In genomic region chr21:42277593-42277992, GRCh38 we compare ENCODE assay signal across 22 cellular contexts. TPM values are rescaled to one million over a fixed set of nuclear protein-coding genes. Genes with fewer than 3 reads are reported as not detected.
DNase-seq lines count a peak whose midpoint lies in the region; ATAC-seq and TF ChIP-seq lines count a peak whose summit lies in the region.
"Had no signal": no experiment of that assay in that cellular context is flagged by ENCODE, and none has a peak within 500 bp of the region (broad histone marks: within the 10 kb centered on the region; RNA-seq: fewer than 3 reads in every experiment).

No MANE protein-coding gene starts in this region.

- H3K14ac ChIP-seq in mesenchymal stem cell (ENCODE audit: low read length in 2 of 2) = no peak overlapping the region

- H3K18ac ChIP-seq in mesenchymal stem cell (ENCODE audit: low read depth in 1 of 2, low read length in 2 of 2) = no peak overlapping the region

- H2BK15ac ChIP-seq in mesenchymal stem cell (ENCODE audit: low read depth, poor library complexity, severe bottlenecking) = no peak overlapping the region

- intact Hi-C loops in tibial artery (cut with DNase I; ENCODE audit: low total_unique reads) = no loop called here

- no peaks in the 10 kb centered on the region for H3K27me3 ChIP-seq in BLaER1
- no peaks in the 10 kb centered on the region for H3K27me3 ChIP-seq in SJSA1 (replicated peaks)
- H3K27me3 ChIP-seq in mesenchymal stem cell (ENCODE audit: control insufficient read depth in 1 of 2, insufficient read depth in 1 of 2, low read length in 2 of 2) = peaks cover 30 to 31% of the 10 kb centered on the region in 2 experiments
- H3K27me3 ChIP-seq in tibial artery = peaks cover 0 to 3% of the 10 kb centered on the region in 2 donors
- H3K27me3 ChIP-seq: Peyer's patch had no signal

- no peak overlapping the region for H2AK5ac ChIP-seq in mesenchymal stem cell (ENCODE audit: low read length, severe bottlenecking)

- H3K9ac ChIP-seq in BLaER1 (no peak overlapping the region), mesenchymal stem cell (ENCODE audit: low read length) (no peak overlapping the region)
- H3K9ac ChIP-seq: GM23248 had no signal

- H3K9me3 ChIP-seq in BLaER1 (no peaks in the 10 kb centered on the region), SJSA1 (replicated peaks) (no peaks in the 10 kb centered on the region), mesenchymal stem cell (ENCODE audit: control insufficient read depth, low read length) (no peaks in the 10 kb centered on the region), tibial artery (no peaks in the 10 kb centered on the region)
- H3K9me3 ChIP-seq: Peyer's patch had no signal

- H3K79me1 ChIP-seq in mesenchymal stem cell (replicated peaks; ENCODE audit: low read length, poor library complexity, severe bottlenecking) = no peaks in the 10 kb centered on the region

- H2BK12ac ChIP-seq in mesenchymal stem cell (ENCODE audit: low read length in 2 of 2) = no peak overlapping the region

- H3K9me3 Mint-ChIP-seq in central memory CD8-positive, alpha-beta T cell = no peaks in the 10 kb centered on the region
- H3K9me3 Mint-ChIP-seq in natural killer cell treated with Interleukin-12 subunit alpha and Interleukin-12 subunit beta and Interleukin-15 and Interleukin-18, amount 100 ng/mL, for 72 hours = no peaks in the 10 kb centered on the region
- H3K9me3 Mint-ChIP-seq: H9 had no signal

- no peak overlapping the region for H4K91ac ChIP-seq in mesenchymal stem cell (ENCODE audit: low read length)

- H3K4me2 ChIP-seq in BLaER1 (peak overlapping the region; percentile 68), mesenchymal stem cell (ENCODE audit: low read length, poor library complexity, severe bottlenecking) (no peak overlapping the region)

- no peak for TF ChIP-seq CTCF in tibial artery (IDR thresholded peaks at IDR 0.05)

- no peak overlapping the region for H2BK5ac ChIP-seq in mesenchymal stem cell (ENCODE audit: low read depth, low read length, poor library complexity, severe bottlenecking)

- peaks cover 56% of the 10 kb centered on the region for H4K20me1 ChIP-seq in BLaER1

- no peaks in the 10 kb centered on the region for H3K4me1 Mint-ChIP-seq in central memory CD8-positive, alpha-beta T cell
- H3K4me1 Mint-ChIP-seq in natural killer cell treated with Interleukin-12 subunit alpha and Interleukin-12 subunit beta and Interleukin-15 and Interleukin-18, amount 100 ng/mL, for 72 hours (ENCODE audit: low read depth in 2 of 2) = no peaks in the 10 kb centered on the region

- no peak overlapping the region for H4K8ac ChIP-seq in mesenchymal stem cell (ENCODE audit: low read length)

- no peaks in the 10 kb centered on the region for H3K27me3 Mint-ChIP-seq in central memory CD8-positive, alpha-beta T cell
- no peaks in the 10 kb centered on the region for H3K27me3 Mint-ChIP-seq in natural killer cell treated with Interleukin-12 subunit alpha and Interleukin-12 subunit beta and Interleukin-15 and Interleukin-18, amount 100 ng/mL, for 72 hours

- no peak overlapping the region for H3K4me3 Mint-ChIP-seq in central memory CD8-positive, alpha-beta T cell
- no peak overlapping the region for H3K4me3 Mint-ChIP-seq in natural killer cell treated with Interleukin-12 subunit alpha and Interleukin-12 subunit beta and Interleukin-15 and Interleukin-18, amount 100 ng/mL, for 72 hours
- H3K4me3 Mint-ChIP-seq: H9, HFFc6 had no signal

- ATAC-seq in central memory CD8-positive, alpha-beta T cell (replicated peaks; ENCODE audit: extremely low read depth, poor library complexity, severe bottlenecking) = no peak
- no peak for ATAC-seq in HG02571 (IDR thresholded peaks at IDR 0.05; ENCODE audit: unreplicated experiment)
- ATAC-seq in natural killer cell treated with Interleukin-12 subunit alpha and Interleukin-12 subunit beta and Interleukin-15 and Interleukin-18, amount 100 ng/mL, for 72 hours = no peak

- H3K4ac ChIP-seq in mesenchymal stem cell (ENCODE audit: low read depth in 1 of 2, low read length in 2 of 2) = no peak overlapping the region

- H3K36me3 ChIP-seq in BLaER1 (peaks cover 86% of the 10 kb centered on the region), SJSA1 (peaks cover 5% of the 10 kb centered on the region; the same call in 1 of the 2 replicates), mesenchymal stem cell (ENCODE audit: control insufficient read depth in 1 of 2, insufficient read depth in 2 of 2, low read depth in 1 of 2, low read length in 2 of 2) (peaks cover 0 to 5% of the 10 kb centered on the region in 2 experiments), tibial artery (peaks cover 0 to 36% (median 4%) of the 10 kb centered on the region in 3 donors)

- no peak overlapping the region for H2AFZ ChIP-seq in mesenchymal stem cell (ENCODE audit: low read depth, low read length)
- H2AFZ ChIP-seq: GM23248 had no signal

- peaks cover 84% of the 10 kb centered on the region for H3K4me1 ChIP-seq in BLaER1
- H3K4me1 ChIP-seq in SJSA1 (replicated peaks) = peaks cover 53% of the 10 kb centered on the region
- peaks cover 12% of the 10 kb centered on the region for H3K4me1 ChIP-seq in mesenchymal stem cell (ENCODE audit: control insufficient read depth, insufficient read depth, low read depth, low read length)
- H3K4me1 ChIP-seq in tibial artery = no peaks in the 10 kb centered on the region
- H3K4me1 ChIP-seq: Peyer's patch had no signal

- peaks cover 18% of the 10 kb centered on the region for H3K36me3 Mint-ChIP-seq in central memory CD8-positive, alpha-beta T cell (ENCODE audit: insufficient read depth)
- H3K36me3 Mint-ChIP-seq in natural killer cell treated with Interleukin-12 subunit alpha and Interleukin-12 subunit beta and Interleukin-15 and Interleukin-18, amount 100 ng/mL, for 72 hours = no peaks in the 10 kb centered on the region

- H3K27ac ChIP-seq in BLaER1 = no peak overlapping the region
- peak overlapping the region; percentile 7; the same call in 1 of the 2 replicates for H3K27ac ChIP-seq in SJSA1
- H3K27ac ChIP-seq in mesenchymal stem cell (ENCODE audit: low read length, poor library complexity, severe bottlenecking) = no peak overlapping the region
- H3K27ac ChIP-seq in tibial artery = no peak overlapping the region
- H3K27ac ChIP-seq: GM23248, Peyer's patch had no signal

- H3K23ac ChIP-seq in mesenchymal stem cell (ENCODE audit: low read length in 2 of 2) = no peak overlapping the region

- peak in 1 of 2 experiments; percentile 40 for DNase-seq in SJSA1 (ENCODE audit: low read depth in 1 of 2, low spot score in 2 of 2)
- DNase-seq in central memory CD8-positive, alpha-beta T cell (ENCODE audit: low spot score in 2 of 2) = no peak
- DNase-seq in mesenchymal stem cell = peak; percentile 15
- no peak for DNase-seq in NCI-H1436 treated with DMSO at 0.1 percent for 48 hours (lab: John Stamatoyannopoulos, UW)
- no peak for DNase-seq in tibial artery
- no peak for DNase-seq in natural killer cell treated with Interleukin-12 subunit alpha and Interleukin-12 subunit beta and Interleukin-15 and Interleukin-18, amount 100 ng/mL, for 72 hours (ENCODE audit: low spot score)
- DNase-seq: COR-L47, DND-41, GM23248, H9, HFFc6, KG1, NCI-H1092, NCI-H1436, NCI-H1930, NCI-H510A treated with DMSO at 0.1 percent for 48 hours, NCI-H748 treated with DMSO at 0.1 percent for 48 hours, Peyer's patch had no signal

- 58% methylated on average over 2 of the region's 4 CpGs for WGBS in mesenchymal stem cell

- H3K4me3 ChIP-seq in BLaER1 (no peak overlapping the region), SJSA1 (no peak overlapping the region), mesenchymal stem cell (ENCODE audit: insufficient read depth in 1 of 2, low read depth in 1 of 2, low read length in 2 of 2) (no peak overlapping the region), tibial artery (no peak overlapping the region)
- H3K4me3 ChIP-seq: GM23248, Peyer's patch had no signal

- H3K27ac Mint-ChIP-seq in central memory CD8-positive, alpha-beta T cell (ENCODE audit: low read depth) = peak overlapping the region; percentile 38
- no peak overlapping the region for H3K27ac Mint-ChIP-seq in natural killer cell treated with Interleukin-12 subunit alpha and Interleukin-12 subunit beta and Interleukin-15 and Interleukin-18, amount 100 ng/mL, for 72 hours
- H3K27ac Mint-ChIP-seq: HFFc6 had no signal

- H2BK120ac ChIP-seq in mesenchymal stem cell (ENCODE audit: low read depth, low read length) = no peak overlapping the region

RNA-seq across cellular contexts. Expression of gene TFF3, which starts 37.6 kb away (rescaled TPM):
- not detected in 2 replicates for total RNA-seq in SJSA1 (2014; rRNA removed; shearing (Covaris generic))
- not detected for polyA plus RNA-seq in mesenchymal stem cell (2013, experiment 1 of 2)
- not detected for polyA plus RNA-seq in mesenchymal stem cell (2013, experiment 2 of 2)
- not detected for total RNA-seq in natural killer cell treated with Interleukin-12 subunit alpha and Interleukin-12 subunit beta and Interleukin-15 and Interleukin-18, amount 100 ng/mL, for 72 hours
- total RNA-seq: G401, GM23248, HFFc6, HT1080 had no signal
- polyA plus RNA-seq: GM23248 had no signal

RNA-seq across cellular contexts. Expression of gene ABCG1, which starts 58.7 kb away (rescaled TPM):
- 4.5 and 11.5 TPM in 2 replicates for total RNA-seq in SJSA1 (2014; rRNA removed; shearing (Covaris generic))
- 3.1 TPM for polyA plus RNA-seq in mesenchymal stem cell (2013, experiment 1 of 2)
- 3.1 TPM for polyA plus RNA-seq in mesenchymal stem cell (2013, experiment 2 of 2)
- total RNA-seq in natural killer cell treated with Interleukin-12 subunit alpha and Interleukin-12 subunit beta and Interleukin-15 and Interleukin-18, amount 100 ng/mL, for 72 hours = 1 to 10 TPM; 3.1 to 3.5 TPM
- total RNA-seq: GM23248, HFFc6, HT1080 had no signal
